Comparison of ENCODE assay signal across 1 cellular context in genomic region chr15:85443046-85443445, GRCh38.
TF ChIP-seq lines count a peak whose summit lies in the region.

No MANE protein-coding gene starts in this region.

TF ChIP-seq in GM23338, 12 proteins besides CTCF, POLR2A, EP300 and RAD21 (continued from another document):
- TF ChIP-seq REST (IDR thresholded peaks at IDR 0.05; ENCODE audit: unreplicated experiment) (no peak), NANOG (IDR thresholded peaks at IDR 0.05; ENCODE audit: borderline replicate concordance) (no peak), STAT1 (IDR thresholded peaks at IDR 0.05; ENCODE audit: unreplicated experiment) (no peak), JUNB (IDR thresholded peaks at IDR 0.05; ENCODE audit: unreplicated experiment) (no peak), ZNF331 (CRISPR knock-in tag; IDR thresholded peaks at IDR 0.05; ENCODE audit: low read depth) (no peak), POLR2AphosphoS5 (IDR thresholded peaks at IDR 0.05; ENCODE audit: low read depth) (no peak)
TF ChIP-seq in GM23338: peak in this region for 0.
